In genomic region chr4:176320340-176320975, GRCh38 we compare ENCODE assay signal across 8 cellular contexts. TPM values are rescaled to one million over a fixed set of nuclear protein-coding genes. Genes with fewer than 3 reads are reported as not detected.
DNase-seq lines count a peak whose midpoint lies in the region; ATAC-seq and TF ChIP-seq lines count a peak whose summit lies in the region.

No MANE protein-coding gene starts in this region.

- H3K27ac Mint-ChIP-seq in activated CD4-positive, alpha-beta T cell treated with anti-CD3 and anti-CD28 coated beads, Interleukin-2, amount 10 ng/mL, durations not matched to agents 7 days and 5 days, result peak overlapping the region; percentile 91
- H3K27ac Mint-ChIP-seq in dendritic cell treated with granulocyte-macrophage colony-stimulating factor and Interleukin-4, amounts not matched to agents 40 ng/mL and 50 ng/mL, for 4 days, result peak overlapping the region; percentile 91

- H3K27me3 Mint-ChIP-seq in activated CD4-positive, alpha-beta T cell treated with anti-CD3 and anti-CD28 coated beads, Interleukin-2, amount 10 ng/mL, durations not matched to agents 7 days and 5 days, result no peaks in the 10 kb centered on the region
- H3K27me3 Mint-ChIP-seq in dendritic cell treated with granulocyte-macrophage colony-stimulating factor and Interleukin-4, amounts not matched to agents 40 ng/mL and 50 ng/mL, for 4 days, result no peaks in the 10 kb centered on the region

- TF ChIP-seq POLR2A in right lobe of liver (IDR thresholded peaks at IDR 0.05), result no peak

- H3K36me3 ChIP-seq in ACC112 (ENCODE audit: insufficient read depth, low read length) (no peaks in the 10 kb centered on the region), right lobe of liver (no peaks in the 10 kb centered on the region)

- DNase-seq in NCI-H446 (lab: John Stamatoyannopoulos, UW) (peak; percentile 46 to 78), right lobe of liver (peak; percentile 92 to 94 (median 94))
- DNase-seq in activated CD4-positive, alpha-beta T cell treated with anti-CD3 and anti-CD28 coated beads, Interleukin-2, amount 10 ng/mL, durations not matched to agents 7 days and 5 days, result peak; percentile 89
- peak; percentile 88 for DNase-seq in stimulated activated CD4-positive, alpha-beta T cell treated with anti-CD3 and anti-CD28 coated beads, Interleukin-4, amount 100 ng/mL, for 1 hour

- peak overlapping the region; percentile 89 for H3K27ac ChIP-seq in ACC112 (ENCODE audit: low read depth, low read length)
- H3K27ac ChIP-seq in right lobe of liver, result peak overlapping the region; percentile 84 to 95 (median 94)

- H3K36me3 Mint-ChIP-seq in activated CD4-positive, alpha-beta T cell treated with anti-CD3 and anti-CD28 coated beads, Interleukin-2, amount 10 ng/mL, durations not matched to agents 7 days and 5 days (ENCODE audit: low read depth), result peaks cover 30% of the 10 kb centered on the region
- H3K36me3 Mint-ChIP-seq in dendritic cell treated with granulocyte-macrophage colony-stimulating factor and Interleukin-4, amounts not matched to agents 40 ng/mL and 50 ng/mL, for 4 days (ENCODE audit: low read depth), result peaks cover 35% of the 10 kb centered on the region

- H3K27me3 ChIP-seq in ACC112 (ENCODE audit: insufficient read depth, low read length), result no peaks in the 10 kb centered on the region
- no peaks in the 10 kb centered on the region for H3K27me3 ChIP-seq in right lobe of liver

- under 1% methylated on average over 29 of the region's 44 CpGs for WGBS in right lobe of liver (ENCODE audit: insufficient coverage, low coverage, low lambda C conversion rate, missing lambda C conversion rate)

- TF ChIP-seq CTCF in right lobe of liver (IDR thresholded peaks at IDR 0.05), result no peak

- ATAC-seq in GM18519 (IDR thresholded peaks at IDR 0.05; ENCODE audit: low FRiP score, unreplicated experiment), result peak; percentile 70
- peak; percentile 82 for ATAC-seq in HG03045 (IDR thresholded peaks at IDR 0.05; ENCODE audit: unreplicated experiment)
- ATAC-seq in right lobe of liver, result peak; percentile 83 to 86 (median 86)

- H3K4me3 ChIP-seq in ACC112 (ENCODE audit: low read depth, low read length), result peak overlapping the region; percentile 95
- H3K4me3 ChIP-seq in right lobe of liver, result peak overlapping the region; percentile 71 to 94 (median 80)

- peak overlapping the region; percentile 87 for H3K4me3 Mint-ChIP-seq in activated CD4-positive, alpha-beta T cell treated with anti-CD3 and anti-CD28 coated beads, Interleukin-2, amount 10 ng/mL, durations not matched to agents 7 days and 5 days
- H3K4me3 Mint-ChIP-seq in dendritic cell treated with granulocyte-macrophage colony-stimulating factor and Interleukin-4, amounts not matched to agents 40 ng/mL and 50 ng/mL, for 4 days, result peak overlapping the region; percentile 87

- peaks cover 50% of the 10 kb centered on the region for H3K79me2 ChIP-seq in ACC112 (ENCODE audit: control insufficient read depth, insufficient read depth, low read length, unreplicated experiment)

- H3K4me1 ChIP-seq in ACC112 (ENCODE audit: control insufficient read depth, insufficient read depth, low read length, unreplicated experiment) (peaks cover 28% of the 10 kb centered on the region), right lobe of liver (peaks cover 0 to 32% (median 6%) of the 10 kb centered on the region in 4 donors)

- POLR2A ChIA-PET in activated CD4-positive, alpha-beta T cell treated with anti-CD3 and anti-CD28 coated beads, Interleukin-2, amount 10 ng/mL, durations not matched to agents 7 days and 5 days (lab: Charles Lee), result no interaction called here

- no peaks in the 10 kb centered on the region for H3K9me3 Mint-ChIP-seq in activated CD4-positive, alpha-beta T cell treated with anti-CD3 and anti-CD28 coated beads, Interleukin-2, amount 10 ng/mL, durations not matched to agents 7 days and 5 days
- H3K9me3 Mint-ChIP-seq in dendritic cell treated with granulocyte-macrophage colony-stimulating factor and Interleukin-4, amounts not matched to agents 40 ng/mL and 50 ng/mL, for 4 days, result no peaks in the 10 kb centered on the region

- peaks cover 43% of the 10 kb centered on the region for H3K4me1 Mint-ChIP-seq in activated CD4-positive, alpha-beta T cell treated with anti-CD3 and anti-CD28 coated beads, Interleukin-2, amount 10 ng/mL, durations not matched to agents 7 days and 5 days
- peaks cover 42% of the 10 kb centered on the region for H3K4me1 Mint-ChIP-seq in dendritic cell treated with granulocyte-macrophage colony-stimulating factor and Interleukin-4, amounts not matched to agents 40 ng/mL and 50 ng/mL, for 4 days (ENCODE audit: low read depth)

- intact Hi-C loops in dendritic cell treated with granulocyte-macrophage colony-stimulating factor and Interleukin-4, amounts not matched to agents 40 ng/mL and 50 ng/mL, for 4 days (cut with micrococcal nuclease), result loop anchor here (10.0 kb wide), 3 partner anchors 256 to 984 kb away; partner anchors contain the start of genes NEIL3 and WDR17
- intact Hi-C loops in right lobe of liver (cut with DNase I), result no loop called here

- H2AFZ ChIP-seq in ACC112 (ENCODE audit: low read length, unreplicated experiment), result peak overlapping the region; percentile 94

- H3K9me3 ChIP-seq in right lobe of liver, result no peaks in the 10 kb centered on the region

- CTCF ChIA-PET in activated CD4-positive, alpha-beta T cell treated with anti-CD3 and anti-CD28 coated beads, Interleukin-2, amount 10 ng/mL, durations not matched to agents 7 days and 5 days (lab: Charles Lee), result no interaction called here

RNA-seq across cellular contexts. Expression of gene SPCS3, which starts 0.7 kb away (rescaled TPM):
- 100 to 1,000 TPM; 154 to 186 TPM for total RNA-seq in activated CD4-positive, alpha-beta T cell treated with anti-CD3 and anti-CD28 coated beads, Interleukin-2, amount 10 ng/mL, durations not matched to agents 7 days and 5 days
- 10 to 100 TPM; 49.7 to 97.4 (median 69.1) TPM for total RNA-seq in right lobe of liver

RNA-seq across cellular contexts. Expression of gene ASB5, which starts 51.4 kb away (rescaled TPM):
- not detected for total RNA-seq in activated CD4-positive, alpha-beta T cell treated with anti-CD3 and anti-CD28 coated beads, Interleukin-2, amount 10 ng/mL, durations not matched to agents 7 days and 5 days
- total RNA-seq in right lobe of liver, result under 1 TPM in 2 of 6 experiments, not detected in 4; 0.19 to 0.23 TPM

Comparison
In these comparisons a context has a peak if more than half of its experiments do, and no peak if none do; other contexts are left out.
1. Peak in every context shown above with its lines: DNase-seq, ATAC-seq, H3K4me3 ChIP-seq and H3K27ac ChIP-seq.